ENCODE assay signal across 10 cellular contexts in genomic region chr3:108099679-108100428, GRCh38. TPM values are rescaled to one million over a fixed set of nuclear protein-coding genes. Genes with fewer than 3 reads are reported as not detected.
DNase-seq lines count a peak whose midpoint lies in the region; ATAC-seq and TF ChIP-seq lines count a peak whose summit lies in the region.
"Had no signal": no experiment of that assay in that cellular context is flagged by ENCODE, and none has a peak within 500 bp of the region (broad histone marks: within the 10 kb centered on the region; RNA-seq: fewer than 3 reads in every experiment).

No MANE protein-coding gene starts in this region.

- ATAC-seq in DND-41 (ENCODE audit: insufficient read depth, low read depth), result peak; percentile 48; the same call in 2 of the 3 replicates
- peak; percentile 36 for ATAC-seq in GM19438 (IDR thresholded peaks at IDR 0.05; ENCODE audit: low read depth, unreplicated experiment)
- peak; percentile 17 for ATAC-seq in central memory CD8-positive, alpha-beta T cell (replicated peaks; ENCODE audit: extremely low read depth, poor library complexity, severe bottlenecking)
- no peak for ATAC-seq in WTC11

- H3K4me3 Mint-ChIP-seq in central memory CD8-positive, alpha-beta T cell, result no peak overlapping the region
- H3K4me3 Mint-ChIP-seq in WTC11, result no peak overlapping the region

- H3K9me3 ChIP-seq in DND-41 (ENCODE audit: insufficient read depth, low read length, severe bottlenecking), result no peaks in the 10 kb centered on the region
- H3K9me3 ChIP-seq: right lobe of liver, SJSA1 had no signal

- POLR2A ChIA-PET in WTC11 (lab: Charles Lee), result no interaction called here

- H3K27ac ChIP-seq in DND-41 (ENCODE audit: low read length), result no peak overlapping the region
- peak overlapping the region; percentile 95 for H3K27ac ChIP-seq in HL-60 (replicated peaks)
- H3K27ac ChIP-seq: right lobe of liver, SJSA1 had no signal

- H3K4me1 Mint-ChIP-seq in central memory CD8-positive, alpha-beta T cell, result peaks cover 37% of the 10 kb centered on the region
- H3K4me1 Mint-ChIP-seq in WTC11, result peaks cover 13% of the 10 kb centered on the region; the same call in 1 of the 2 replicates

- H3K36me3 ChIP-seq in DND-41 (ENCODE audit: insufficient read depth, low read length), result no peaks in the 10 kb centered on the region
- H3K36me3 ChIP-seq: right lobe of liver, SJSA1 had no signal

- no peaks in the 10 kb centered on the region for H3K9me3 Mint-ChIP-seq in central memory CD8-positive, alpha-beta T cell
- H3K9me3 Mint-ChIP-seq in WTC11, result no peaks in the 10 kb centered on the region; the same call in 1 of the 2 replicates

- CTCF ChIA-PET in WTC11 (lab: Charles Lee), result interaction anchor here (0.7 to 1.4 kb wide), 2 partner anchors 18 to 377 kb away, joined by 3 read pairs; no protein-coding TSS in a partner anchor

- peaks cover 8% of the 10 kb centered on the region; the same call in 1 of the 2 replicates for H3K4me1 ChIP-seq in DND-41 (ENCODE audit: insufficient read depth, low read length)

- no peaks in the 10 kb centered on the region for H4K20me1 ChIP-seq in DND-41 (ENCODE audit: insufficient read depth, low read length)

- H3K36me3 Mint-ChIP-seq in central memory CD8-positive, alpha-beta T cell (ENCODE audit: insufficient read depth), result no peaks in the 10 kb centered on the region
- no peaks in the 10 kb centered on the region for H3K36me3 Mint-ChIP-seq in WTC11

- peak; percentile 34 for DNase-seq in DND-41
- DNase-seq in HL-60 (ENCODE audit: low read depth in 1 of 2, low spot score in 1 of 2), result peak; percentile 86 to 99
- no peak for DNase-seq in central memory CD8-positive, alpha-beta T cell (ENCODE audit: low spot score in 2 of 2)
- DNase-seq in HK-2 (ENCODE audit: unreplicated experiment), result no peak
- DNase-seq in WTC11 (ENCODE audit: low spot score), result no peak
- DNase-seq in EL, result no peak
- no peak for DNase-seq in NK-92 (lab: John Stamatoyannopoulos, UW; ENCODE audit: unreplicated experiment)

- no peak overlapping the region for H3K4me3 ChIP-seq in DND-41 (ENCODE audit: low read depth in 1 of 2, low read length in 2 of 2)
- no peak overlapping the region for H3K4me3 ChIP-seq in HL-60 (replicated peaks; ENCODE audit: insufficient read depth, low read length)
- H3K4me3 ChIP-seq: right lobe of liver, SJSA1 had no signal

- no peaks in the 10 kb centered on the region for H3K27me3 ChIP-seq in DND-41 (ENCODE audit: insufficient read depth, low read length, poor library complexity)
- no peaks in the 10 kb centered on the region for H3K27me3 ChIP-seq in HL-60 (ENCODE audit: insufficient read depth, poor library complexity, severe bottlenecking)
- H3K27me3 ChIP-seq: right lobe of liver, SJSA1 had no signal

- peak overlapping the region; percentile 12 for H3K27ac Mint-ChIP-seq in central memory CD8-positive, alpha-beta T cell (ENCODE audit: low read depth)
- no peak overlapping the region for H3K27ac Mint-ChIP-seq in WTC11

- no peaks in the 10 kb centered on the region for H3K27me3 Mint-ChIP-seq in central memory CD8-positive, alpha-beta T cell
- no peaks in the 10 kb centered on the region for H3K27me3 Mint-ChIP-seq in WTC11 (ENCODE audit: low read depth)

- TF ChIP-seq CTCF in DND-41 (IDR thresholded peaks at IDR 0.05; ENCODE audit: borderline replicate concordance, extremely low read depth, low read length, poor library complexity, severe bottlenecking) (no peak), HL-60 (IDR thresholded peaks at IDR 0.05; ENCODE audit: insufficient read depth, low read length) (no peak), WTC11 (IDR thresholded peaks at IDR 0.05) (no peak)

- no peak overlapping the region for H3K9ac ChIP-seq in DND-41 (ENCODE audit: low read depth, low read length)

- H3K4me2 ChIP-seq in DND-41 (ENCODE audit: insufficient read depth, low read length), result no peak overlapping the region

- H3K79me2 ChIP-seq in DND-41 (ENCODE audit: insufficient read depth, low read length), result no peaks in the 10 kb centered on the region

- H2AFZ ChIP-seq in DND-41 (ENCODE audit: low read depth, low read length), result no peak overlapping the region

TF ChIP-seq in WTC11, 78 proteins besides CTCF, POLR2A, EP300 and RAD21:
- TF ChIP-seq, protein P1, sequence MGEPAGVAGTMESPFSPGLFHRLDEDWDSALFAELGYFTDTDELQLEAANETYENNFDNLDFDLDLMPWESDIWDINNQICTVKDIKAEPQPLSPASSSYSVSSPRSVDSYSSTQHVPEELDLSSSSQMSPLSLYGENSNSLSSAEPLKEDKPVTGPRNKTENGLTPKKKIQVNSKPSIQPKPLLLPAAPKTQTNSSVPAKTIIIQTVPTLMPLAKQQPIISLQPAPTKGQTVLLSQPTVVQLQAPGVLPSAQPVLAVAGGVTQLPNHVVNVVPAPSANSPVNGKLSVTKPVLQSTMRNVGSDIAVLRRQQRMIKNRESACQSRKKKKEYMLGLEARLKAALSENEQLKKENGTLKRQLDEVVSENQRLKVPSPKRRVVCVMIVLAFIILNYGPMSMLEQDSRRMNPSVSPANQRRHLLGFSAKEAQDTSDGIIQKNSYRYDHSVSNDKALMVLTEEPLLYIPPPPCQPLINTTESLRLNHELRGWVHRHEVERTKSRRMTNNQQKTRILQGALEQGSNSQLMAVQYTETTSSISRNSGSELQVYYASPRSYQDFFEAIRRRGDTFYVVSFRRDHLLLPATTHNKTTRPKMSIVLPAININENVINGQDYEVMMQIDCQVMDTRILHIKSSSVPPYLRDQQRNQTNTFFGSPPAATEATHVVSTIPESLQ (CRISPR knock-in tag; IDR thresholded peaks at IDR 0.05), result no peak
- TF ChIP-seq ZNF138 (CRISPR knock-in tag; conservative IDR thresholded peaks at IDR 0.05) (no peak), NR2C2 (CRISPR knock-in tag; IDR thresholded peaks at IDR 0.05) (no peak)
- TF ChIP-seq, protein P2, sequence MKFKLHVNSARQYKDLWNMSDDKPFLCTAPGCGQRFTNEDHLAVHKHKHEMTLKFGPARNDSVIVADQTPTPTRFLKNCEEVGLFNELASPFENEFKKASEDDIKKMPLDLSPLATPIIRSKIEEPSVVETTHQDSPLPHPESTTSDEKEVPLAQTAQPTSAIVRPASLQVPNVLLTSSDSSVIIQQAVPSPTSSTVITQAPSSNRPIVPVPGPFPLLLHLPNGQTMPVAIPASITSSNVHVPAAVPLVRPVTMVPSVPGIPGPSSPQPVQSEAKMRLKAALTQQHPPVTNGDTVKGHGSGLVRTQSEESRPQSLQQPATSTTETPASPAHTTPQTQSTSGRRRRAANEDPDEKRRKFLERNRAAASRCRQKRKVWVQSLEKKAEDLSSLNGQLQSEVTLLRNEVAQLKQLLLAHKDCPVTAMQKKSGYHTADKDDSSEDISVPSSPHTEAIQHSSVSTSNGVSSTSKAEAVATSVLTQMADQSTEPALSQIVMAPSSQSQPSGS (CRISPR knock-in tag; IDR thresholded peaks at IDR 0.05; ENCODE audit: borderline replicate concordance, low read depth), result no peak

RNA-seq across cellular contexts. Expression of gene CD47, which starts 9.0 kb away (rescaled TPM):
- total RNA-seq in WTC11 (2021), result 16.3 to 22.7 TPM (median 22.6 TPM) in 3 replicates

Comparison
In these comparisons a context has a peak if more than half of its experiments do, and no peak if none do; other contexts are left out.
1. DNase-seq: peak in DND-41 (single experiment) and HL-60 (2 of 2); none in central memory CD8-positive, alpha-beta T cell (0 of 2), HK-2 (single experiment), WTC11 (single experiment), EL (single experiment) and NK-92 (single experiment).